8 cellular contexts compared by ENCODE assay signal in genomic region chr7:22350466-22351328, GRCh38. TPM values are rescaled to one million over a fixed set of nuclear protein-coding genes. Genes with fewer than 3 reads are reported as not detected.
DNase-seq lines count a peak whose midpoint lies in the region; ATAC-seq and TF ChIP-seq lines count a peak whose summit lies in the region.

No MANE protein-coding gene starts in this region.

- peak overlapping the region; percentile 36 for H3K4me2 ChIP-seq in Loucy (ENCODE audit: low read depth, low read length, poor library complexity, severe bottlenecking)

- H3K27me3 Mint-ChIP-seq in mesothelial cell of epicardium (ENCODE audit: low read depth) = peaks cover 16% of the 10 kb centered on the region

- peaks cover 8% of the 10 kb centered on the region for H3K36me3 Mint-ChIP-seq in mesothelial cell of epicardium

- 0 out of 2 replicates have a peak, but pooled peaks cover 3% of the 10 kb centered on the region for H3K9me3 ChIP-seq in Loucy (ENCODE audit: insufficient read depth, low read depth, low read length)

- no peaks in the 10 kb centered on the region for H3K27me3 ChIP-seq in Loucy (ENCODE audit: insufficient read depth, low read length, poor library complexity, severe bottlenecking)

- H3K4me3 ChIP-seq in Loucy (ENCODE audit: low read length, poor library complexity, severe bottlenecking) = no peak overlapping the region

- TF ChIP-seq CTCF in Loucy (conservative IDR thresholded peaks at IDR 0.05; ENCODE audit: low read length) (no peak), mesothelial cell of epicardium (IDR thresholded peaks at IDR 0.05; ENCODE audit: unreplicated experiment) (no peak)

- H3K79me2 ChIP-seq in Loucy (ENCODE audit: insufficient read depth, low read length) = peaks cover 30% of the 10 kb centered on the region

- no peaks in the 10 kb centered on the region for H4K20me1 ChIP-seq in Loucy (ENCODE audit: insufficient read depth, low read length, poor library complexity, severe bottlenecking)

- H3K4me1 Mint-ChIP-seq in mesothelial cell of epicardium = peaks cover 2% of the 10 kb centered on the region

- H3K36me3 ChIP-seq in Loucy (ENCODE audit: insufficient read depth, low read length) = no peaks in the 10 kb centered on the region

- no peak overlapping the region for H3K4me3 Mint-ChIP-seq in mesothelial cell of epicardium

- DNase-seq in ELR (ENCODE audit: low read depth) (peak; percentile 20), hepatic stellate cell (ENCODE audit: low spot score) (peak; percentile 34), NCI-H2107 treated with DMSO at 0.1 percent for 48 hours (lab: John Stamatoyannopoulos, UW; ENCODE audit: unreplicated experiment) (no peak), amniotic stem cell (lab: John Stamatoyannopoulos, UW) (no peak), mesothelial cell of epicardium (ENCODE audit: low spot score in 2 of 2, unreplicated experiment in 2 of 2) (no peak), ecto neural progenitor cell (ENCODE audit: low spot score) (no peak)

- no peak overlapping the region for H3K27ac Mint-ChIP-seq in mesothelial cell of epicardium

- ATAC-seq in GM21786 (IDR thresholded peaks at IDR 0.05; ENCODE audit: unreplicated experiment) = peak; percentile 51

- no peaks in the 10 kb centered on the region for H3F3A ChIP-seq in Loucy (ENCODE audit: low read depth)

- no peak overlapping the region for H3K9ac ChIP-seq in Loucy (ENCODE audit: low read depth, low read length, poor library complexity, severe bottlenecking)

- peaks cover 21% of the 10 kb centered on the region for H3K9me3 Mint-ChIP-seq in mesothelial cell of epicardium

- no peak overlapping the region for H2AFZ ChIP-seq in Loucy (ENCODE audit: low read length)

- no peaks in the 10 kb centered on the region for H3K9me2 ChIP-seq in Loucy (replicated peaks; ENCODE audit: low read depth, low read length)

- H3K4me1 ChIP-seq in Loucy (ENCODE audit: insufficient read depth, low read length, poor library complexity, severe bottlenecking) = peaks cover 30% of the 10 kb centered on the region

RNA-seq across cellular contexts. Expression of gene RAPGEF5, which starts 6.3 kb away (rescaled TPM):
- 5.4 to 6.1 TPM (median 5.7 TPM) in 3 replicates for total RNA-seq in mesothelial cell of epicardium

Comparison
In these comparisons a context has a peak if more than half of its experiments do, and no peak if none do; other contexts are left out.
1. DNase-seq: peak in ELR (single experiment) and hepatic stellate cell (single experiment); none in NCI-H2107 treated with DMSO at 0.1 percent for 48 hours (single experiment), amniotic stem cell (single experiment), mesothelial cell of epicardium (0 of 2) and ecto neural progenitor cell (single experiment).